ENCODE assay signal across 13 cellular contexts in genomic region chr1:228317891-228318810, GRCh38.
"Had no signal": no experiment of that assay in that cellular context is flagged by ENCODE, and none has a peak within 500 bp of the region (broad histone marks: within the 10 kb centered on the region; RNA-seq: fewer than 3 reads in every experiment).

No MANE protein-coding gene starts in this region.

- H3K4me3 Mint-ChIP-seq: activated CD4-positive, alpha-beta memory T cell treated with anti-CD3 and anti-CD28 coated beads, Interleukin-2, amount 10 ng/mL, durations not matched to agents 7 days and 5 days; activated CD4-positive, alpha-beta T cell treated with anti-CD3 and anti-CD28 coated beads for 36 hours; activated naive CD4-positive, alpha-beta T cell treated with anti-CD3 and anti-CD28 coated beads for 36 hours; brain; nephron had no signal

- H3K27me3 ChIP-seq: tibial artery had no signal

- H3K4me3 ChIP-seq: gastroesophageal sphincter, lung, tibial artery had no signal

- H3K4me1 ChIP-seq: gastroesophageal sphincter, tibial artery had no signal

- ATAC-seq: activated CD4-positive, alpha-beta T cell treated with anti-CD3 and anti-CD28 coated beads for 36 hours; gastroesophageal sphincter had no signal

- DNase-seq: activated CD4-positive, alpha-beta memory T cell treated with anti-CD3 and anti-CD28 coated beads, Interleukin-2, amount 10 ng/mL, durations not matched to agents 7 days and 5 days; activated CD4-positive, alpha-beta T cell treated with anti-CD3 and anti-CD28 coated beads for 36 hours; activated naive CD4-positive, alpha-beta T cell treated with anti-CD3 and anti-CD28 coated beads for 36 hours; dermis blood vessel endothelial cell; SIG-M5; stimulated activated CD4-positive, alpha-beta T cell treated with anti-CD3 and anti-CD28 coated beads, Interleukin-15, amount 100 ng/mL, for 24 hours; stimulated activated CD4-positive, alpha-beta T cell treated with anti-CD3 and anti-CD28 coated beads, Interleukin-4, amount 100 ng/mL, for 24 hours; SW 1271 had no signal

- H3K9me3 Mint-ChIP-seq: activated naive CD4-positive, alpha-beta T cell treated with anti-CD3 and anti-CD28 coated beads for 36 hours had no signal

- H3K27me3 Mint-ChIP-seq: activated CD4-positive, alpha-beta memory T cell treated with anti-CD3 and anti-CD28 coated beads, Interleukin-2, amount 10 ng/mL, durations not matched to agents 7 days and 5 days; activated CD4-positive, alpha-beta T cell treated with anti-CD3 and anti-CD28 coated beads for 36 hours; brain had no signal

- H3K27ac Mint-ChIP-seq: activated CD4-positive, alpha-beta memory T cell treated with anti-CD3 and anti-CD28 coated beads, Interleukin-2, amount 10 ng/mL, durations not matched to agents 7 days and 5 days; activated CD4-positive, alpha-beta T cell treated with anti-CD3 and anti-CD28 coated beads for 36 hours; activated naive CD4-positive, alpha-beta T cell treated with anti-CD3 and anti-CD28 coated beads for 36 hours; brain; nephron had no signal

- H3K4me1 Mint-ChIP-seq: activated CD4-positive, alpha-beta memory T cell treated with anti-CD3 and anti-CD28 coated beads, Interleukin-2, amount 10 ng/mL, durations not matched to agents 7 days and 5 days; activated CD4-positive, alpha-beta T cell treated with anti-CD3 and anti-CD28 coated beads for 36 hours; brain; nephron had no signal

- H3K27ac ChIP-seq: gastroesophageal sphincter, tibial artery had no signal
